Comparison of ENCODE assay signal across 14 cellular contexts in the genomic region with DNA sequence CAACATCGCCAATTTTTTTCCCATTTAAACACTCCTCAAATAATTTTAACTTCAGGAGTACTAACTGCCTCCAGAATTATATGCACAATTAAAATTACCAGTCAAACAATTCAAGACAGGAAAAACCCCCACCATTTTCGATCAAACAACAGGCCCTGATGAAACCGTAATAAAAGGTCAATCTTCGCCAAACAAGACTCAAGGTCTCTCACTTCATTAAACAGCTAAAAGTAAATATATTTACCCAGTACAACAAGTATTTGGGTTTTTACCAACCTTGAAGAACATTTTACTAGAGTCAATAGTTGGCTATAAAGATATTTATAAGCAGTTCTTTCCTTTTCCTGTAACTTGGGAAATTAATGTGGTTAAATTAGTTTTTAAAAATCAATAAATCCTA. TPM values are rescaled to one million over a fixed set of nuclear protein-coding genes. Genes with fewer than 3 reads are reported as not detected.
A peak's percentile ranks its signal among the peaks of the same experiment; 100 is the strongest.
DNase-seq lines count a peak whose midpoint lies in the region; ATAC-seq and TF ChIP-seq lines count a peak whose summit lies in the region.
"Had no signal": no experiment of that assay in that cellular context is flagged by ENCODE, and none has a peak within 500 bp of the region (broad histone marks: within the 10 kb centered on the region; RNA-seq: fewer than 3 reads in every experiment).

No MANE protein-coding gene starts in this region.

- no peak overlapping the region for H3K4me2 ChIP-seq in GM23338

- no peaks in the 10 kb centered on the region for H3K9me2 ChIP-seq in GM23338 (ENCODE audit: insufficient read depth)

- H3K4me3 ChIP-seq in body of pancreas (no peak overlapping the region), liver (ENCODE audit: low read depth in 1 of 3, low read length in 3 of 3) (no peak overlapping the region), GM23338 (no peak overlapping the region)

- H3K27me3 ChIP-seq in body of pancreas (no peaks in the 10 kb centered on the region), liver (ENCODE audit: control insufficient read depth in 4 of 4, insufficient read depth in 4 of 4, low read length in 3 of 4) (no peaks in the 10 kb centered on the region), GM23338 (ENCODE audit: insufficient read depth) (no peaks in the 10 kb centered on the region)
- H3K27me3 ChIP-seq: BE2C had no signal

- H3K4me1 ChIP-seq in body of pancreas (peaks cover 64% of the 10 kb centered on the region), liver (ENCODE audit: control insufficient read depth in 4 of 4, insufficient read depth in 4 of 4, low read length in 3 of 4) (peaks cover 3 to 35% (median 27%) of the 10 kb centered on the region in 4 donors), GM23338 (ENCODE audit: insufficient read depth) (no peaks in the 10 kb centered on the region)
- H3K4me1 ChIP-seq: BE2C had no signal

- H3K4me1 Mint-ChIP-seq in activated CD4-positive, alpha-beta T cell treated with anti-CD3 and anti-CD28 coated beads, Interleukin-2, amount 10 ng/mL, durations not matched to agents 7 days and 5 days, result peaks cover 12% of the 10 kb centered on the region
- no peaks in the 10 kb centered on the region for H3K4me1 Mint-ChIP-seq in GM23338

- H3K4me3 Mint-ChIP-seq in activated CD4-positive, alpha-beta T cell treated with anti-CD3 and anti-CD28 coated beads, Interleukin-2, amount 10 ng/mL, durations not matched to agents 7 days and 5 days, result no peak overlapping the region
- H3K4me3 Mint-ChIP-seq in GM23338, result no peak overlapping the region
- H3K4me3 Mint-ChIP-seq: CD4-positive, alpha-beta memory T cell had no signal

- H2AFZ ChIP-seq in GM23338, result no peak overlapping the region

- peaks cover 22% of the 10 kb centered on the region for H4K20me1 ChIP-seq in GM23338 (replicated peaks; ENCODE audit: insufficient read depth)

- no peak for DNase-seq in activated CD4-positive, alpha-beta T cell treated with anti-CD3 and anti-CD28 coated beads, Interleukin-2, amount 10 ng/mL, durations not matched to agents 7 days and 5 days
- no peak for DNase-seq in activated CD4-positive, alpha-beta T cell treated with anti-CD3 and anti-CD28 coated beads, Interleukin-2, amount 50 U/mL, for 1 hour
- DNase-seq in body of pancreas (peak in 1 of 4 donors; percentile 14), GM23338 (ENCODE audit: low spot score) (no peak), NCI-H2107 (lab: John Stamatoyannopoulos, UW) (no peak), omental fat pad (ENCODE audit: low spot score) (no peak), HuH-7.5 (ENCODE audit: low spot score) (no peak)
- DNase-seq: BE2C; CD4-positive, alpha-beta memory T cell; DMS53; GF-D8 had no signal

- TF ChIP-seq CTCF in body of pancreas (IDR thresholded peaks at IDR 0.05), result no peak
- TF ChIP-seq CTCF in liver (IDR thresholded peaks at IDR 0.05; ENCODE audit: low read depth, low read length, missing input control), result no peak
- no peak for TF ChIP-seq CTCF in GM23338 (conservative IDR thresholded peaks at IDR 0.05; ENCODE audit: low read depth in 2 of 2)
- TF ChIP-seq CTCF in omental fat pad (IDR thresholded peaks at IDR 0.05), result no peak

- CTCF ChIA-PET in activated CD4-positive, alpha-beta T cell treated with anti-CD3 and anti-CD28 coated beads, Interleukin-2, amount 10 ng/mL, durations not matched to agents 7 days and 5 days (lab: Charles Lee), result interaction anchor here (1.0 kb wide), 2 partner anchors 9 kb away, joined by 3 read pairs; no protein-coding TSS in a partner anchor

- intact Hi-C loops in body of pancreas (cut with DNase I), result no loop called here

- POLR2A ChIA-PET in activated CD4-positive, alpha-beta T cell treated with anti-CD3 and anti-CD28 coated beads, Interleukin-2, amount 10 ng/mL, durations not matched to agents 7 days and 5 days (lab: Charles Lee), result no interaction called here

- H3K27ac ChIP-seq in body of pancreas (peak overlapping the region in 2 of 4 donors; percentile 30 to 55), liver (ENCODE audit: low read depth in 1 of 2, low read length in 2 of 2) (peak overlapping the region; percentile 19 to 43), GM23338 (ENCODE audit: low read depth) (no peak overlapping the region)
- H3K27ac ChIP-seq: C4-2B had no signal

- peak overlapping the region; percentile 11 for H3K27ac Mint-ChIP-seq in activated CD4-positive, alpha-beta T cell treated with anti-CD3 and anti-CD28 coated beads, Interleukin-2, amount 10 ng/mL, durations not matched to agents 7 days and 5 days
- H3K27ac Mint-ChIP-seq in GM23338, result no peak overlapping the region
- H3K27ac Mint-ChIP-seq: IgD-negative memory B cell had no signal

- H3K9me3 ChIP-seq in body of pancreas, result no peaks in the 10 kb centered on the region
- H3K9me3 ChIP-seq in liver (ENCODE audit: control insufficient read depth in 4 of 4, low read length in 3 of 4), result no peaks in the 10 kb centered on the region
- H3K9me3 ChIP-seq: BE2C had no signal

- WGBS in body of pancreas, 2 donors, result 16 to 19% methylated on average over 4 of the region's 4 CpGs
- 42% methylated on average over 4 of the region's 4 CpGs for WGBS in liver

- no peaks in the 10 kb centered on the region for H3K27me3 Mint-ChIP-seq in activated CD4-positive, alpha-beta T cell treated with anti-CD3 and anti-CD28 coated beads, Interleukin-2, amount 10 ng/mL, durations not matched to agents 7 days and 5 days
- H3K27me3 Mint-ChIP-seq in GM23338 (ENCODE audit: insufficient read depth, low read depth, poor library complexity), result peaks cover 1% of the 10 kb centered on the region
- H3K27me3 Mint-ChIP-seq: CD4-positive, alpha-beta memory T cell; IgD-negative memory B cell had no signal

- peak overlapping the region in 1 of 2 donors; percentile 48 for H3K9ac ChIP-seq in liver (ENCODE audit: low read depth in 1 of 2, low read length in 2 of 2)

- no peaks in the 10 kb centered on the region for H3K36me3 ChIP-seq in body of pancreas (replicated peaks in 1 of 2; ENCODE audit: insufficient read depth in 1 of 2, low read depth in 2 of 2)
- H3K36me3 ChIP-seq in liver (ENCODE audit: control insufficient read depth in 4 of 4, insufficient read depth in 3 of 4, low read depth in 1 of 4, low read length in 3 of 4), result peaks cover 0 to 4% (median 0%) of the 10 kb centered on the region in 4 donors
- H3K36me3 ChIP-seq in GM23338 (ENCODE audit: insufficient read depth), result peaks cover 6% of the 10 kb centered on the region; the same call in 1 of the 2 replicates

- H3K36me3 Mint-ChIP-seq in activated CD4-positive, alpha-beta T cell treated with anti-CD3 and anti-CD28 coated beads, Interleukin-2, amount 10 ng/mL, durations not matched to agents 7 days and 5 days (ENCODE audit: low read depth), result peaks cover 40% of the 10 kb centered on the region
- H3K36me3 Mint-ChIP-seq in GM23338 (ENCODE audit: low read depth), result peaks cover 10% of the 10 kb centered on the region; the same call in 1 of the 3 replicates

- no peaks in the 10 kb centered on the region for H3K9me3 Mint-ChIP-seq in activated CD4-positive, alpha-beta T cell treated with anti-CD3 and anti-CD28 coated beads, Interleukin-2, amount 10 ng/mL, durations not matched to agents 7 days and 5 days
- H3K9me3 Mint-ChIP-seq in GM23338, result no peaks in the 10 kb centered on the region
- H3K9me3 Mint-ChIP-seq: CD4-positive, alpha-beta memory T cell; IgD-negative memory B cell had no signal

- ATAC-seq in body of pancreas (peak; percentile 36), GM23338 (no peak), omental fat pad (ENCODE audit: low FRiP score) (no peak)

- no peaks in the 10 kb centered on the region for H3F3A ChIP-seq in GM23338 (replicated peaks; ENCODE audit: low read depth)

- TF ChIP-seq RAD21 in liver (IDR thresholded peaks at IDR 0.05), result peak in 1 of 2 donors; percentile 27

- peaks cover 87% of the 10 kb centered on the region for H3K79me2 ChIP-seq in GM23338 (replicated peaks; ENCODE audit: insufficient read depth)

- TF ChIP-seq POLR2A in body of pancreas (IDR thresholded peaks at IDR 0.05), result no peak

TF ChIP-seq in liver, 16 proteins besides CTCF, POLR2A, EP300 and RAD21 (continues in another document):
- TF ChIP-seq FOXA2 (IDR thresholded peaks at IDR 0.05), result peak; percentile 83
- TF ChIP-seq JUND (IDR thresholded peaks at IDR 0.05), result peak; percentile 59 to 68

TF ChIP-seq in GM23338, 12 proteins besides CTCF, POLR2A, EP300 and RAD21 (continues in another document):
- no peak for TF ChIP-seq CREB1 (CRISPR knock-in tag; IDR thresholded peaks at IDR 0.05; ENCODE audit: low read depth)

RNA-seq across cellular contexts. Expression of gene RFC1, which starts 28.3 kb away (rescaled TPM):
- total RNA-seq in activated CD4-positive, alpha-beta T cell treated with anti-CD3 and anti-CD28 coated beads, Interleukin-2, amount 10 ng/mL, durations not matched to agents 7 days and 5 days, result 10 to 100 TPM; 78.3 to 96.5 TPM
- total RNA-seq in body of pancreas, result 10 to 100 TPM; 30.9 to 46.8 TPM
- 10 to 100 TPM; 37.6 to 45.2 TPM for total RNA-seq in liver
- polyA plus RNA-seq in liver, result 10 to 100 TPM; 13.3 to 24.0 TPM
- total RNA-seq in GM23338 (2014; rRNA removed; shearing (Covaris generic)), result 70.5 and 75.8 TPM in 2 replicates
- polyA plus RNA-seq in GM23338 (2016; fragmentation: Nextera tagmentation; extraction: Ambion mirVana), result 194 and 228 TPM in 2 replicates
- 10 to 100 TPM; 18.5 to 38.1 (median 27.8) TPM for total RNA-seq in omental fat pad
